ENCODE assay signal across 8 cellular contexts in the genomic region with DNA sequence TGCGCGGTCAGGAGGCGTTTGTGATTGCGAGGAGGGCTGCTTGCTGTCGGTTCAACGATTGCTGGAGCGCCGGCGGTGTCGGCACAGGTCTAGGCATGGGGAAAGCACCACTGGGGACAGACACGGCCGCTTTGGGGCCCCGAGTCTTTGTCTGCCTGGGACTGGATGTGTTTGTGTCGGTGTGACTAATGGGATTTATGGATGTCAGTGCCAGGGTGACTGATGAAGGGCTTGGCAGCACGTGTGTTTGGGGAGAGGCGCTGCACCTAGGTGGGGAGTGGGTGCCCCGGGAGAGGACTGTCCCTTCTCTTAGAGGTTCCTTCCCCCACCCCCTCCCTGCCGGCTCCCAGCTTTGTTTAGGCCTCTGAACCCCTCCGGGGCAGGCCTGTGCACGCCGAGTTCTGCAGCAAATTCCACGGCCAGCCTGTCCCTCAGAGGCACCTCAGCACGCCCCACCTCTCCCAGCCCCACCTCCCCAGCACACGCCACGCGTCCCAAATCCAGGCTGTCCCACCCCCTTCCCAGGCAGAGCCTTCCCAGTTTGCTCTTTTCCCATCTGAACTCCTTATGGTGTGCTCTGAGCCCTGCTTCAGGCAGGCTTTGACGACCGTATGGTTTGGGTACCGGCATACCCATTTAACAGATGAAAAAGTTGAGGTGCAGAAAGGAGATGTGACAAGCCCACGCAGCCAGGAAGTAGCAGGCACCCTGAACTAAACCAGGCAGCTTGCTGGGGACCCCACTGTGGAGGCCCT. TPM values are rescaled to one million over a fixed set of nuclear protein-coding genes. Genes with fewer than 3 reads are reported as not detected.
DNase-seq lines count a peak whose midpoint lies in the region; ATAC-seq and TF ChIP-seq lines count a peak whose summit lies in the region.

No MANE protein-coding gene starts in this region.

- TF ChIP-seq POLR2A in transverse colon (IDR thresholded peaks at IDR 0.05) = peak; percentile 79

- DNase-seq in EH (ENCODE audit: low read depth) (peak; percentile 84), NCI-H1694 (lab: John Stamatoyannopoulos, UW) (peak; percentile 79), colonic mucosa (peak; percentile 66), lower lobe of right lung (peak; percentile 64), transverse colon (peak; percentile 69), activated gamma-delta T cell treated with Interleukin-2 at 50 U/mL for 16 hours (no peak)
- DNase-seq in activated naive CD4-positive, alpha-beta T cell (lab: John Stamatoyannopoulos, UW) = no peak

- H3K4me1 ChIP-seq in colonic mucosa (peaks cover 19% of the 10 kb centered on the region), lower lobe of right lung (peaks cover 29% of the 10 kb centered on the region), transverse colon (peaks cover 10 to 30% (median 26%) of the 10 kb centered on the region in 4 donors)

- H3K9me3 ChIP-seq in colonic mucosa (no peaks in the 10 kb centered on the region), lower lobe of right lung (peaks cover 4% of the 10 kb centered on the region), transverse colon (no peaks in the 10 kb centered on the region)

- H3K36me3 ChIP-seq in colonic mucosa (no peaks in the 10 kb centered on the region), lower lobe of right lung (no peaks in the 10 kb centered on the region), transverse colon (no peaks in the 10 kb centered on the region)

- no peak for TF ChIP-seq EP300 in transverse colon (IDR thresholded peaks at IDR 0.05; ENCODE audit: low read depth)

- TF ChIP-seq CTCF in colonic mucosa (IDR thresholded peaks at IDR 0.05) = no peak
- no peak for TF ChIP-seq CTCF in lower lobe of right lung (IDR thresholded peaks at IDR 0.05)
- peak in 1 of 5 experiments; percentile 15 for TF ChIP-seq CTCF in transverse colon (IDR thresholded peaks at IDR 0.05)

- H3K9ac ChIP-seq in colonic mucosa (ENCODE audit: low read depth in 2 of 2, low read length in 2 of 2) = peak overlapping the region; percentile 72 to 100

- 16% methylated on average over 30 of the region's 30 CpGs; no CpG with 5 or more reads in 1 of the 2 donors for WGBS in transverse colon (ENCODE audit: low coverage in 1 of 2), 2 donors

- peak overlapping the region; percentile 96 for H3K27ac ChIP-seq in colonic mucosa
- peak overlapping the region; percentile 99 for H3K27ac ChIP-seq in lower lobe of right lung
- peak overlapping the region; percentile 96 to 100 (median 98) for H3K27ac ChIP-seq in transverse colon

- ATAC-seq in lower lobe of right lung = peak in 1 of 2 donors; percentile 2
- no peak for ATAC-seq in GM18520 (IDR thresholded peaks at IDR 0.05; ENCODE audit: unreplicated experiment)

- H3K27me3 ChIP-seq in colonic mucosa (no peaks in the 10 kb centered on the region), lower lobe of right lung (ENCODE audit: low read depth) (no peaks in the 10 kb centered on the region), transverse colon (no peaks in the 10 kb centered on the region)

- in situ Hi-C loops in transverse colon (cut with MboI; ENCODE audit: low pct_ligation_motif_present in 1 of 4, low pct_unique_long_range_greater_than_20kb in 1 of 4, low sequenced_read_pairs in 3 of 4) = no loop called here

- intact Hi-C loops in colonic mucosa (cut with DNase I) = no loop called here
- intact Hi-C loops in lower lobe of right lung (cut with DNase I) = no loop called here
- intact Hi-C loops in transverse colon (cut with DNase I; ENCODE audit: low total_unique reads) = no loop called here

- peak overlapping the region; percentile 62 for H3K4me3 ChIP-seq in colonic mucosa
- H3K4me3 ChIP-seq in lower lobe of right lung = peak overlapping the region; percentile 96
- H3K4me3 ChIP-seq in transverse colon = peak overlapping the region; percentile 36 to 99 (median 82)

RNA-seq across cellular contexts. Expression of a gene that starts 6.4 kb away (rescaled TPM):
- total RNA-seq in colonic mucosa = 10 to 100 TPM; 84.0 to 90.9 TPM
- 104 TPM for total RNA-seq in lower lobe of right lung
- 100 to 1,000 TPM in 3 of 4 donors, 10 to 100 TPM in 1; 91.2 to 430 (median 175) TPM for total RNA-seq in transverse colon

Comparison
In these comparisons a context has a peak if more than half of its experiments do, and no peak if none do; other contexts are left out.
1. DNase-seq: peak in EH (single experiment), NCI-H1694 (single experiment), colonic mucosa (single experiment), lower lobe of right lung (single experiment) and transverse colon (single experiment); none in activated gamma-delta T cell treated with Interleukin-2 at 50 U/mL for 16 hours (single experiment) and activated naive CD4-positive, alpha-beta T cell (0 of 4).
2. Peak in every context shown above with its lines, with median percentiles within 50 percentile points of each other: H3K27ac ChIP-seq and H3K4me3 ChIP-seq.